Comparison of ENCODE assay signal across 11 cellular contexts in genomic region chr3:71185733-71186455, GRCh38.
DNase-seq lines count a peak whose midpoint lies in the region; ATAC-seq and TF ChIP-seq lines count a peak whose summit lies in the region.
"Had no signal": no experiment of that assay in that cellular context is flagged by ENCODE, and none has a peak within 500 bp of the region (broad histone marks: within the 10 kb centered on the region; RNA-seq: fewer than 3 reads in every experiment).

No MANE protein-coding gene starts in this region.

- H3K36me3 ChIP-seq in HEK293 (ENCODE audit: control insufficient read depth in 2 of 2, insufficient read depth in 1 of 2, low read length in 2 of 2), result no peaks in the 10 kb centered on the region

- H3K9me3 ChIP-seq in HEK293 (ENCODE audit: control insufficient read depth, insufficient read depth, low read depth, low read length), result no peaks in the 10 kb centered on the region

- no peak overlapping the region for H3K4me3 ChIP-seq in HEK293 (ENCODE audit: low read depth, low read length)
- H3K4me3 ChIP-seq: dorsolateral prefrontal cortex, lung had no signal

- POLR2A ChIA-PET in HEK293 (lab: Yijun Ruan, JAX), result no interaction called here

- no peak for TF ChIP-seq CTCF in HEK293 (tag by site-specific recombination; IDR thresholded peaks at IDR 0.05)

- no peak overlapping the region for H3K27ac ChIP-seq in HEK293 (ENCODE audit: extremely low read depth, low read depth, low read length)
- H3K27ac ChIP-seq: dorsolateral prefrontal cortex had no signal

- DNase-seq in AG20443 (ENCODE audit: low spot score), result peak; percentile 22
- DNase-seq in activated CD4-positive, alpha-beta T cell treated with anti-CD3 and anti-CD28 coated beads, Interleukin-2, amount 50 U/mL, for 4 hours, result peak; percentile 9 to 19
- peak; percentile 69 for DNase-seq in glomerular visceral epithelial cell (ENCODE audit: extremely low spot score)
- DNase-seq in NCI-H1436 (lab: John Stamatoyannopoulos, UW), result no peak
- DNase-seq: DMS79, dorsolateral prefrontal cortex had no signal

- ATAC-seq in HG03354 (IDR thresholded peaks at IDR 0.05; ENCODE audit: poor library complexity, severe bottlenecking, unreplicated experiment), result no peak
- ATAC-seq in HG02938 (IDR thresholded peaks at IDR 0.05; ENCODE audit: unreplicated experiment), result no peak
- no peak for ATAC-seq in HG02642 (IDR thresholded peaks at IDR 0.05; ENCODE audit: poor library complexity, unreplicated experiment)

- CTCF ChIA-PET in HEK293 (lab: Yijun Ruan, JAX), result no interaction called here

- no peaks in the 10 kb centered on the region; the same call in 1 of the 2 replicates for H3K4me1 ChIP-seq in HEK293 (ENCODE audit: control insufficient read depth, insufficient read depth, low read length)

TF ChIP-seq in HEK293, 187 proteins besides CTCF, POLR2A, EP300 and RAD21:
- TF ChIP-seq ZNF830 (tag by site-specific recombination; IDR thresholded peaks at IDR 0.05; ENCODE audit: low read depth) (no peak), GLIS2 (tag by site-specific recombination; IDR thresholded peaks at IDR 0.05) (no peak), OSR2 (tag by site-specific recombination; IDR thresholded peaks at IDR 0.05) (no peak), BCL6B (tag by site-specific recombination; IDR thresholded peaks at IDR 0.05) (no peak), ZNF350 (tag by site-specific recombination; IDR thresholded peaks at IDR 0.05) (0 out of 2 replicates have a peak, but pooled peaks have one; percentile 16), ZNF777 (tag by site-specific recombination; IDR thresholded peaks at IDR 0.05; ENCODE audit: borderline replicate concordance) (no peak), ZNF416 (tag by site-specific recombination; IDR thresholded peaks at IDR 0.05) (no peak), ZNF704 (tag by site-specific recombination; IDR thresholded peaks at IDR 0.05) (no peak), KLF10 (tag by site-specific recombination; IDR thresholded peaks at IDR 0.05) (0 out of 2 replicates have a peak, but pooled peaks have one; percentile 18)
